ENCODE assay signal across 27 cellular contexts in genomic region chr10:68121862-68122261, GRCh38. TPM values are rescaled to one million over a fixed set of nuclear protein-coding genes. Genes with fewer than 3 reads are reported as not detected.
DNase-seq lines count a peak whose midpoint lies in the region; ATAC-seq and TF ChIP-seq lines count a peak whose summit lies in the region.
"Had no signal": no experiment of that assay in that cellular context is flagged by ENCODE, and none has a peak within 500 bp of the region (broad histone marks: within the 10 kb centered on the region; RNA-seq: fewer than 3 reads in every experiment).

No MANE protein-coding gene starts in this region.

- TF ChIP-seq CTCF in fibroblast of villous mesenchyme (IDR thresholded peaks at IDR 0.05; ENCODE audit: insufficient read depth, low read depth, low read length) (no peak), osteoblast (IDR thresholded peaks at IDR 0.05; ENCODE audit: extremely low read depth, low read depth, low read length) (no peak)

- peaks cover 3% of the 10 kb centered on the region for H3K27me3 Mint-ChIP-seq in activated T-cell treated with anti-CD3 and anti-CD28 coated beads, Interleukin-2, amount 50 U/mL, for 4 hours (ENCODE audit: low read depth)
- H3K27me3 Mint-ChIP-seq: activated T-cell treated with anti-CD3 and anti-CD28 coated beads, Interleukin-2, amount 50 U/mL, for 24 hours had no signal

- H3K4me3 Mint-ChIP-seq in activated T-cell treated with anti-CD3 and anti-CD28 coated beads, Interleukin-2, amount 50 U/mL, for 4 hours = no peak overlapping the region
- H3K4me3 Mint-ChIP-seq: activated T-cell treated with anti-CD3 and anti-CD28 coated beads, Interleukin-2, amount 50 U/mL, for 24 hours had no signal

- H3K27me3 ChIP-seq in ACC112 (ENCODE audit: insufficient read depth, low read length) (no peaks in the 10 kb centered on the region), osteoblast (ENCODE audit: insufficient read depth, low read length) (no peaks in the 10 kb centered on the region)
- H3K27me3 ChIP-seq: BLaER1, cardiac muscle cell, upper lobe of right lung had no signal

- peaks cover 9% of the 10 kb centered on the region; the same call in 1 of the 2 replicates for H3K36me3 ChIP-seq in ACC112 (ENCODE audit: insufficient read depth, low read length)
- peaks cover 12% of the 10 kb centered on the region for H3K36me3 ChIP-seq in osteoblast (ENCODE audit: insufficient read depth, low read length)
- H3K36me3 ChIP-seq: BLaER1, cardiac muscle cell, upper lobe of right lung had no signal

- DNase-seq in fibroblast of villous mesenchyme (ENCODE audit: low read depth) (peak; percentile 68), osteoblast (ENCODE audit: insufficient read length, low spot score, missing footprints) (no peak), GM19240 (ENCODE audit: insufficient read length, low spot score) (no peak)
- DNase-seq in activated CD4-positive, alpha-beta T cell treated with anti-CD3 and anti-CD28 coated beads, Interleukin-2, amount 50 U/mL, for 48 hours = no peak
- DNase-seq in central memory CD4-positive, alpha-beta T cell = no peak
- no peak for DNase-seq in activated T-cell treated with anti-CD3 and anti-CD28 coated beads, Interleukin-2, amount 50 U/mL, for 4 hours
- DNase-seq: activated CD4-positive, CD25-positive, alpha-beta regulatory T cell; activated CD8-positive, alpha-beta memory T cell treated with anti-CD3 and anti-CD28 coated beads for 24 hours; activated naive CD4-positive, alpha-beta T cell treated with Interleukin-2 at 50 U/mL for 16 hours; activated T-cell treated with anti-CD3 and anti-CD28 coated beads, Interleukin-2, amount 50 U/mL, for 24 hours; amygdala; foreskin fibroblast; hippocampal formation; NCI-H1105 treated with DMSO at 0.1 percent for 48 hours; NCI-H446 treated with DMSO at 0.1 percent for 48 hours; NK-92 treated with Interleukin-12 subunit alpha and Interleukin-12 subunit beta, amount 100 ng/mL, for 24 hours; stimulated activated CD4-positive, alpha-beta T cell treated with anti-CD3 and anti-CD28 coated beads, Interleukin-15, amount 100 ng/mL, for 24 hours; stimulated activated CD8-positive, alpha-beta memory T cell treated with anti-CD3 and anti-CD28 coated beads, Interleukin-4, amount 100 ng/mL, for 48 hours; T-helper 9 cell; upper lobe of right lung had no signal

- H3K4me2 ChIP-seq in osteoblast (ENCODE audit: insufficient read depth, low read length) = peak overlapping the region; percentile 72
- H3K4me2 ChIP-seq: BLaER1 had no signal

- no peak for ATAC-seq in activated T-cell treated with anti-CD3 and anti-CD28 coated beads, Interleukin-2, amount 50 U/mL, for 4 hours
- ATAC-seq: upper lobe of right lung had no signal

- H3K4me1 ChIP-seq in ACC112 (ENCODE audit: control insufficient read depth, insufficient read depth, low read length, unreplicated experiment) (no peaks in the 10 kb centered on the region), osteoblast (ENCODE audit: insufficient read depth, low read length) (peaks cover 12% of the 10 kb centered on the region)
- H3K4me1 ChIP-seq: upper lobe of right lung had no signal

- H3K79me2 ChIP-seq in ACC112 (ENCODE audit: control insufficient read depth, insufficient read depth, low read length, unreplicated experiment) = no peaks in the 10 kb centered on the region
- H3K79me2 ChIP-seq in osteoblast (ENCODE audit: insufficient read depth, low read length) = peaks cover 38% of the 10 kb centered on the region

- no peak overlapping the region for H3K4me3 ChIP-seq in ACC112 (ENCODE audit: low read depth, low read length)
- peak overlapping the region; percentile 19 for H3K4me3 ChIP-seq in fibroblast of villous mesenchyme (ENCODE audit: low read depth, low read length)
- H3K4me3 ChIP-seq in osteoblast (ENCODE audit: insufficient read depth, low read length) = no peak overlapping the region
- H3K4me3 ChIP-seq: BLaER1, cardiac muscle cell, upper lobe of right lung had no signal

- peaks cover 3% of the 10 kb centered on the region for H3K4me1 Mint-ChIP-seq in activated T-cell treated with anti-CD3 and anti-CD28 coated beads, Interleukin-2, amount 50 U/mL, for 4 hours (ENCODE audit: low read depth)

- no peaks in the 10 kb centered on the region for H3K36me3 Mint-ChIP-seq in activated T-cell treated with anti-CD3 and anti-CD28 coated beads, Interleukin-2, amount 50 U/mL, for 4 hours (ENCODE audit: insufficient read depth)

- peak overlapping the region; percentile 78 for H2AFZ ChIP-seq in ACC112 (ENCODE audit: low read length, unreplicated experiment)
- peak overlapping the region; percentile 66 for H2AFZ ChIP-seq in osteoblast (ENCODE audit: low read length)

- H3K9me3 Mint-ChIP-seq in activated T-cell treated with anti-CD3 and anti-CD28 coated beads, Interleukin-2, amount 50 U/mL, for 4 hours = no peaks in the 10 kb centered on the region
- H3K9me3 Mint-ChIP-seq: activated T-cell treated with anti-CD3 and anti-CD28 coated beads, Interleukin-2, amount 50 U/mL, for 24 hours had no signal

- H3K9me3 ChIP-seq in osteoblast (ENCODE audit: low read depth, low read length) = no peaks in the 10 kb centered on the region
- H3K9me3 ChIP-seq: BLaER1, upper lobe of right lung had no signal

- no peak overlapping the region for H3K27ac ChIP-seq in ACC112 (ENCODE audit: low read depth, low read length)
- peak overlapping the region; percentile 79 for H3K27ac ChIP-seq in osteoblast (ENCODE audit: low read depth, low read length)
- H3K27ac ChIP-seq: BLaER1, cardiac muscle cell, upper lobe of right lung had no signal

- no peaks in the 10 kb centered on the region for H4K20me1 ChIP-seq in osteoblast (ENCODE audit: insufficient read depth, low read length)
- H4K20me1 ChIP-seq: BLaER1 had no signal

TF ChIP-seq in PFSK-1, 5 proteins besides CTCF, POLR2A, EP300 and RAD21:
- TF ChIP-seq TAF1 (IDR thresholded peaks at IDR 0.05; ENCODE audit: borderline replicate concordance, insufficient read depth, low read length) (no peak), FOXP2 (optimal IDR thresholded peaks at IDR 0.05; ENCODE audit: borderline replicate concordance, extremely low read depth, extremely low read length, insufficient read depth) (peak; percentile 52)

RNA-seq across cellular contexts. Expression of gene MYPN, which starts 12.6 kb away (rescaled TPM):
- polyA plus RNA-seq in PFSK-1 (2012; ENCODE audit: insufficient read length, low read depth) = not detected
- total RNA-seq in fibroblast of villous mesenchyme (4.5 and 18.6 TPM in 2 replicates), osteoblast (1.5 and 1.8 TPM in 2 replicates)
- not detected for total RNA-seq in activated T-cell treated with anti-CD3 and anti-CD28 coated beads, Interleukin-2, amount 50 U/mL, for 4 hours
- total RNA-seq: endothelial cell of umbilical vein, mononuclear cell, subcutaneous adipose tissue, upper lobe of right lung had no signal

RNA-seq across cellular contexts. Expression of gene HERC4, which starts 46.8 kb away (rescaled TPM):
- 11.2 TPM for polyA plus RNA-seq in PFSK-1 (2012; ENCODE audit: insufficient read length, low read depth)
- total RNA-seq in fibroblast of villous mesenchyme (118 and 225 TPM in 2 replicates), osteoblast (106 and 125 TPM in 2 replicates)
- total RNA-seq in activated T-cell treated with anti-CD3 and anti-CD28 coated beads, Interleukin-2, amount 50 U/mL, for 4 hours = 10 to 100 TPM; 16.5 to 22.8 (median 20.3) TPM
